In genomic region chr22:36301851-36302250, GRCh38 we compare ENCODE assay signal across 9 cellular contexts. TPM values are rescaled to one million over a fixed set of nuclear protein-coding genes. Genes with fewer than 3 reads are reported as not detected.
DNase-seq lines count a peak whose midpoint lies in the region; ATAC-seq and TF ChIP-seq lines count a peak whose summit lies in the region.
"Had no signal": no experiment of that assay in that cellular context is flagged by ENCODE, and none has a peak within 500 bp of the region (broad histone marks: within the 10 kb centered on the region; RNA-seq: fewer than 3 reads in every experiment).

No MANE protein-coding gene starts in this region.

- WGBS in transverse colon (ENCODE audit: low coverage in 1 of 2), 2 donors = 43 to 52% methylated on average over 8 of the region's 8 CpGs

- TF ChIP-seq POLR2A in transverse colon (IDR thresholded peaks at IDR 0.05) = no peak

- in situ Hi-C loops in transverse colon (cut with MboI; ENCODE audit: low pct_ligation_motif_present in 1 of 4, low pct_unique_long_range_greater_than_20kb in 1 of 4, low sequenced_read_pairs in 3 of 4) = loop anchor here in 3 of 4 donors (10.0 kb wide), 2 partner anchors 163 to 173 kb away; no protein-coding TSS in a partner anchor

- H3K27ac Mint-ChIP-seq in activated CD4-positive, alpha-beta memory T cell treated with anti-CD3 and anti-CD28 coated beads, Interleukin-2, amount 10 ng/mL, durations not matched to agents 7 days and 5 days = peak overlapping the region; percentile 54

- H3K9me3 Mint-ChIP-seq in activated CD4-positive, alpha-beta memory T cell treated with anti-CD3 and anti-CD28 coated beads, Interleukin-2, amount 10 ng/mL, durations not matched to agents 7 days and 5 days = no peaks in the 10 kb centered on the region

- peaks cover 100% of the 10 kb centered on the region for H3K36me3 ChIP-seq in left ventricle myocardium inferior
- H3K36me3 ChIP-seq in transverse colon = peaks cover 0 to 90% (median 53%) of the 10 kb centered on the region in 4 donors
- peaks cover 100% of the 10 kb centered on the region for H3K36me3 ChIP-seq in upper lobe of right lung

- intact Hi-C loops in left ventricle myocardium inferior (cut with micrococcal nuclease) = loop anchor here (5.0 kb wide), 1 partner anchor 170 kb away; no protein-coding TSS in a partner anchor
- intact Hi-C loops in left cardiac atrium (cut with DNase I) = loop anchor here (1.0 to 10.0 kb wide), 2 partner anchors 168 to 173 kb away; no protein-coding TSS in a partner anchor
- intact Hi-C loops in transverse colon (cut with DNase I; ENCODE audit: low total_unique reads) = loop anchor here (5.0 kb wide), 1 partner anchor 170 kb away; no protein-coding TSS in a partner anchor
- intact Hi-C loops in upper lobe of right lung (cut with DNase I) = loop anchor here (5.0 kb wide), 1 partner anchor 165 kb away; no protein-coding TSS in a partner anchor

- ATAC-seq in left cardiac atrium (no peak), upper lobe of right lung (no peak), GM19328 (IDR thresholded peaks at IDR 0.05; ENCODE audit: unreplicated experiment) (no peak)

- peaks cover 15% of the 10 kb centered on the region for H3K4me1 ChIP-seq in left ventricle myocardium inferior
- H3K4me1 ChIP-seq in transverse colon = peaks cover 0 to 33% (median 13%) of the 10 kb centered on the region in 4 donors
- H3K4me1 ChIP-seq in upper lobe of right lung = no peaks in the 10 kb centered on the region
- H3K4me1 ChIP-seq: foreskin keratinocyte had no signal

- no peak for TF ChIP-seq CTCF in left ventricle myocardium inferior (IDR thresholded peaks at IDR 0.05; ENCODE audit: borderline replicate concordance)
- TF ChIP-seq CTCF in foreskin fibroblast (IDR thresholded peaks at IDR 0.05; ENCODE audit: low read depth, low read length) = no peak
- no peak for TF ChIP-seq CTCF in transverse colon (IDR thresholded peaks at IDR 0.05)
- no peak for TF ChIP-seq CTCF in upper lobe of right lung (IDR thresholded peaks at IDR 0.05)

- no peaks in the 10 kb centered on the region for H3K9me3 ChIP-seq in left ventricle myocardium inferior (replicated peaks)
- H3K9me3 ChIP-seq in transverse colon = no peaks in the 10 kb centered on the region
- H3K9me3 ChIP-seq in upper lobe of right lung = no peaks in the 10 kb centered on the region

- H3K27ac ChIP-seq in left ventricle myocardium inferior (replicated peaks) (peak overlapping the region; percentile 22), transverse colon (peak overlapping the region; percentile 65 to 76 (median 72)), upper lobe of right lung (no peak overlapping the region)
- H3K27ac ChIP-seq: foreskin keratinocyte had no signal

- H3K27me3 Mint-ChIP-seq in activated CD4-positive, alpha-beta memory T cell treated with anti-CD3 and anti-CD28 coated beads, Interleukin-2, amount 10 ng/mL, durations not matched to agents 7 days and 5 days = no peaks in the 10 kb centered on the region

- POLR2A ChIA-PET in activated CD4-positive, alpha-beta memory T cell treated with anti-CD3 and anti-CD28 coated beads, Interleukin-2, amount 10 ng/mL, durations not matched to agents 7 days and 5 days (lab: Charles Lee) = interaction anchor here (0.7 to 3.3 kb wide), 9 partner anchors 9 to 151 kb away, joined by 3 to 13 read pairs (median 4); no protein-coding TSS in a partner anchor

- CTCF ChIA-PET in activated CD4-positive, alpha-beta memory T cell treated with anti-CD3 and anti-CD28 coated beads, Interleukin-2, amount 10 ng/mL, durations not matched to agents 7 days and 5 days (lab: Charles Lee) = interaction anchor here (0.6 to 3.9 kb wide), 24 partner anchors 9 to 226 kb away, joined by 3 to 43 read pairs (median 5); partner anchors contain the start of gene APOL2

- H3K4me3 ChIP-seq in left ventricle myocardium inferior (no peak overlapping the region), foreskin fibroblast (ENCODE audit: low read depth in 1 of 2, low read length in 2 of 2) (no peak overlapping the region), transverse colon (no peak overlapping the region), upper lobe of right lung (no peak overlapping the region)

- peaks cover 16% of the 10 kb centered on the region for H3K4me1 Mint-ChIP-seq in activated CD4-positive, alpha-beta memory T cell treated with anti-CD3 and anti-CD28 coated beads, Interleukin-2, amount 10 ng/mL, durations not matched to agents 7 days and 5 days

- H3K36me3 Mint-ChIP-seq in activated CD4-positive, alpha-beta memory T cell treated with anti-CD3 and anti-CD28 coated beads, Interleukin-2, amount 10 ng/mL, durations not matched to agents 7 days and 5 days (ENCODE audit: low read depth) = peaks cover 93% of the 10 kb centered on the region

- H3K4me3 Mint-ChIP-seq in activated CD4-positive, alpha-beta memory T cell treated with anti-CD3 and anti-CD28 coated beads, Interleukin-2, amount 10 ng/mL, durations not matched to agents 7 days and 5 days = no peak overlapping the region

- TF ChIP-seq EP300 in transverse colon (IDR thresholded peaks at IDR 0.05; ENCODE audit: low read depth) = peak; percentile 52

- DNase-seq in left ventricle myocardium inferior (no peak), left cardiac atrium (no peak), foreskin fibroblast (peak; percentile 41 to 70), transverse colon (no peak), upper lobe of right lung (no peak), UCSD-AML1 (lab: John Stamatoyannopoulos, UW; ENCODE audit: unreplicated experiment) (no peak)
- no peak for DNase-seq in activated CD4-positive, alpha-beta memory T cell treated with anti-CD3 and anti-CD28 coated beads, Interleukin-2, amount 10 ng/mL, durations not matched to agents 7 days and 5 days

- H3K27me3 ChIP-seq in left ventricle myocardium inferior (ENCODE audit: low read depth) (no peaks in the 10 kb centered on the region), transverse colon (no peaks in the 10 kb centered on the region), upper lobe of right lung (no peaks in the 10 kb centered on the region)
- H3K27me3 ChIP-seq: foreskin keratinocyte had no signal

RNA-seq across cellular contexts. Expression of gene APOL1, which starts 48.9 kb away (rescaled TPM):
- total RNA-seq in left ventricle myocardium inferior (15.2 TPM), left cardiac atrium (10 to 100 TPM; 26.5 to 40.7 TPM), transverse colon (10 to 100 TPM in 3 of 4 donors, 1 to 10 TPM in 1; 2.2 to 19.5 (median 14.7) TPM), upper lobe of right lung (92.8 TPM)
- total RNA-seq in activated CD4-positive, alpha-beta memory T cell treated with anti-CD3 and anti-CD28 coated beads, Interleukin-2, amount 10 ng/mL, durations not matched to agents 7 days and 5 days = 10 to 100 TPM; 63.0 to 64.0 TPM

Comparison
In these comparisons a context has a peak if more than half of its experiments do, and no peak if none do; other contexts are left out.
1. DNase-seq: peak in foreskin fibroblast (2 of 2); none in left ventricle myocardium inferior (single experiment), left cardiac atrium (single experiment), activated CD4-positive, alpha-beta memory T cell treated with anti-CD3 and anti-CD28 coated beads, Interleukin-2, amount 10 ng/mL, durations not matched to agents 7 days and 5 days (single experiment), transverse colon (single experiment), upper lobe of right lung (single experiment) and UCSD-AML1 (single experiment).